In genomic region chr15:58517252-58517681, GRCh38 we compare ENCODE assay signal across 11 cellular contexts.
A peak's percentile ranks its signal among the peaks of the same experiment; 100 is the strongest.
DNase-seq lines count a peak whose midpoint lies in the region; ATAC-seq and TF ChIP-seq lines count a peak whose summit lies in the region.
"Had no signal": no experiment of that assay in that cellular context is flagged by ENCODE, and none has a peak within 500 bp of the region (broad histone marks: within the 10 kb centered on the region; RNA-seq: fewer than 3 reads in every experiment).

No MANE protein-coding gene starts in this region.

- H3K4me1 Mint-ChIP-seq in GM23338 (peaks cover 16% of the 10 kb centered on the region), mesothelial cell of epicardium (peaks cover 31% of the 10 kb centered on the region)
- peaks cover 57% of the 10 kb centered on the region for H3K4me1 Mint-ChIP-seq in activated T-cell treated with anti-CD3 and anti-CD28 coated beads, Interleukin-2, amount 50 U/mL, for 4 hours (ENCODE audit: low read depth)

- no peak overlapping the region for H2AFZ ChIP-seq in GM23338

- H3F3A ChIP-seq in GM23338 (replicated peaks; ENCODE audit: low read depth) = no peaks in the 10 kb centered on the region

- H3K4me1 ChIP-seq in GM23338 (ENCODE audit: insufficient read depth) = peaks cover 7% of the 10 kb centered on the region

- H3K27me3 ChIP-seq in GM23338 (ENCODE audit: insufficient read depth) = no peaks in the 10 kb centered on the region
- H3K27me3 ChIP-seq: ascending aorta had no signal

- no peaks in the 10 kb centered on the region for H3K9me2 ChIP-seq in GM23338 (ENCODE audit: insufficient read depth)

- no peaks in the 10 kb centered on the region for H3K79me2 ChIP-seq in GM23338 (replicated peaks; ENCODE audit: insufficient read depth)

- H3K4me3 Mint-ChIP-seq in GM23338 (no peak overlapping the region), mesothelial cell of epicardium (no peak overlapping the region)
- no peak overlapping the region for H3K4me3 Mint-ChIP-seq in activated T-cell treated with anti-CD3 and anti-CD28 coated beads, Interleukin-2, amount 50 U/mL, for 4 hours

- ATAC-seq in GM23338 = peak; percentile 38; the same call in 1 of the 3 replicates
- ATAC-seq in activated T-cell treated with anti-CD3 and anti-CD28 coated beads, Interleukin-2, amount 50 U/mL, for 4 hours = peak; percentile 49 to 57
- peak; percentile 7 for ATAC-seq in left lobe of liver

- TF ChIP-seq CTCF in AG09309 (IDR thresholded peaks at IDR 0.05; ENCODE audit: control insufficient read depth, insufficient read depth, low read depth, low read length, missing control alignments) (peak; percentile 11), GM23338 (conservative IDR thresholded peaks at IDR 0.05; ENCODE audit: low read depth in 2 of 2) (peak; percentile 26 to 30; a peak in 3 of 4 replicates), mesothelial cell of epicardium (IDR thresholded peaks at IDR 0.05; ENCODE audit: unreplicated experiment) (no peak)

- DNase-seq in AG09309 (ENCODE audit: low read depth) (no peak), GM23338 (ENCODE audit: low spot score) (peak; percentile 12), left lobe of liver (ENCODE audit: low spot score) (no peak), SKM-1 treated with dmso at 0.1 percent for 144 hours (lab: John Stamatoyannopoulos, UW; ENCODE audit: unreplicated experiment) (no peak), mesothelial cell of epicardium (ENCODE audit: low spot score in 2 of 2, unreplicated experiment in 2 of 2) (no peak), NCI-H2196 treated with DMSO at 0.1 percent for 48 hours (lab: John Stamatoyannopoulos, UW; ENCODE audit: unreplicated experiment) (no peak), cerebellar nuclear complex (lab: John Stamatoyannopoulos, UW) (no peak)
- no peak for DNase-seq in activated T-cell treated with anti-CD3 and anti-CD28 coated beads, Interleukin-2, amount 50 U/mL, for 4 hours
- DNase-seq: NCI-H748 treated with DMSO at 0.1 percent for 48 hours had no signal

- no peaks in the 10 kb centered on the region; the same call in 1 of the 3 replicates for H3K9me3 Mint-ChIP-seq in GM23338
- H3K9me3 Mint-ChIP-seq in activated T-cell treated with anti-CD3 and anti-CD28 coated beads, Interleukin-2, amount 50 U/mL, for 4 hours = peaks cover 4% of the 10 kb centered on the region
- peaks cover 8% of the 10 kb centered on the region for H3K9me3 Mint-ChIP-seq in mesothelial cell of epicardium

- H3K27ac ChIP-seq in GM23338 (ENCODE audit: low read depth) = no peak overlapping the region
- H3K27ac ChIP-seq: ascending aorta, thoracic aorta had no signal

- H3K4me2 ChIP-seq in GM23338 = no peak overlapping the region

- H3K27ac Mint-ChIP-seq in GM23338 (no peak overlapping the region), mesothelial cell of epicardium (no peak overlapping the region)

- H3K36me3 Mint-ChIP-seq in GM23338 (ENCODE audit: low read depth) = no peaks in the 10 kb centered on the region
- H3K36me3 Mint-ChIP-seq in activated T-cell treated with anti-CD3 and anti-CD28 coated beads, Interleukin-2, amount 50 U/mL, for 4 hours (ENCODE audit: insufficient read depth) = no peaks in the 10 kb centered on the region
- no peaks in the 10 kb centered on the region for H3K36me3 Mint-ChIP-seq in mesothelial cell of epicardium

- H3K27me3 Mint-ChIP-seq in GM23338 (ENCODE audit: insufficient read depth, low read depth, poor library complexity) (no peaks in the 10 kb centered on the region), mesothelial cell of epicardium (ENCODE audit: low read depth) (no peaks in the 10 kb centered on the region)
- no peaks in the 10 kb centered on the region for H3K27me3 Mint-ChIP-seq in activated T-cell treated with anti-CD3 and anti-CD28 coated beads, Interleukin-2, amount 50 U/mL, for 4 hours (ENCODE audit: low read depth)

- H3K36me3 ChIP-seq in GM23338 (ENCODE audit: insufficient read depth) = no peaks in the 10 kb centered on the region
- H3K36me3 ChIP-seq: ascending aorta, thoracic aorta had no signal

- H3K4me3 ChIP-seq in AG09309 (ENCODE audit: control insufficient read depth, low read depth, low read length) = no peak overlapping the region
- H3K4me3 ChIP-seq in GM23338 = no peak overlapping the region
- H3K4me3 ChIP-seq: ascending aorta, thoracic aorta had no signal

- H4K20me1 ChIP-seq in GM23338 (replicated peaks; ENCODE audit: insufficient read depth) = no peaks in the 10 kb centered on the region

TF ChIP-seq in GM23338, 12 proteins besides CTCF, POLR2A, EP300 and RAD21:
- no peak for TF ChIP-seq ZNF331 (CRISPR knock-in tag; IDR thresholded peaks at IDR 0.05; ENCODE audit: low read depth)
